8 cellular contexts compared by ENCODE assay signal in the genomic region with DNA sequence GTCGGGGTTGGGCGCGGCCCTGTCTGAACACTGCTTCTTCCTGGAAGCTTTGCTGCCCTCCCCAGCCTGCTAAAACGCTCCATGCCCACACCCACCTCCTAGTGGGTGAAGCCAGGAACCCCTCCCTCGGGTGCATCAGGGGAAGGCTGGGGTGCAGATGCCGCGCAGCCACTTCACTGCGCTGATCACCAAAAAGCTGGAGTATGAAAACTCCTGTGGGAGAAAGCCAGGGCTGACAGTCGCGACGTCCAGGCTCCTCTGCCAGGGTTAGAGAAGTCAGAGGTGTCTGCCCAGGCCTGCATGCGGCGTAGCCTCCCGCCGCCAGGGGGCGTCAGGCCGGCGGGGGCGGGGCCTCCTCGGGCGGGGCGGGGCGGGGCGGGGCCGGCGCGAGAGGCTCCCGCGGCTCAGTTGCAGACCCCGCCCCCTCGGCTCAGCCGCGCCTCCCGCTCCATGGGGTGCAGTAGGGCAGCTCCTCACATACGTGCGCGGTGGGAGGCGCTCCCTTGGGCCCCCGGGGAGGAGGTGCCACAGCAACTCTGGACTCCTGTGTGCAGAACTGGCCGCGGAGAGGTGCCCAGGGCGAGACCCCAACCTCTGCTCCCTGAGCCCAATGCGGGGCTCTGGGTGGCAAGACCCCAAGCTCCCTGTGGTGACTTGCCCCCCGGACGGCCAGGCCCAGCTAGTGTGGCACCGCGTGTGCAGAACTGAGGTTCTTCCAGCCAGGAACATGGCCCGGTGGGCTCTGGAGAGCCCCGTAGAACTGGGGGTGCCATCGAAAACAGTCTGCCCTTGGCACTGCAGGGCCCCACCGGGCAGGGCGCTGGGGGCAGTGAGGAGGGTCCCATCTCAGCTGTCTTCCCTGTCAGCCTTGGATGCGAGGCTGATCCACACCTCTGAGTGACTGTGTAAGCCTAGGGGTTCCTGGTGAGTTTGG. TPM values are rescaled to one million over a fixed set of nuclear protein-coding genes. Genes with fewer than 3 reads are reported as not detected.
DNase-seq lines count a peak whose midpoint lies in the region; ATAC-seq and TF ChIP-seq lines count a peak whose summit lies in the region.

No MANE protein-coding gene starts in this region.

- H3K27ac ChIP-seq in OCI-LY3 (ENCODE audit: low read length) (peak overlapping the region; percentile 93), esophagus (ENCODE audit: low read depth in 2 of 2, low read length in 1 of 2) (peak overlapping the region; percentile 96)

- H3K4me3 ChIP-seq in OCI-LY3 (ENCODE audit: low read length) (peak overlapping the region; percentile 94), esophagus (ENCODE audit: low read depth in 1 of 2, low read length in 2 of 2) (peak overlapping the region; percentile 46 to 87)

- DNase-seq in D341Med (ENCODE audit: low spot score) (peak; percentile 92), HT-29 (ENCODE audit: low spot score) (peak; percentile 88), activated T-cell treated with anti-CD3 and anti-CD28 coated beads for 48 hours (ENCODE audit: low read depth) (peak; percentile 97), naive B cell (peak; percentile 85)
- DNase-seq in stimulated activated naive B cell treated with anti-CD40 and anti-IgM and Interleukin-4, amounts not matched to agents 10 μg/mL and 1 μg/mL and 100 μg/mL, for 72 hours, result peak; percentile 82

- peaks cover 33% of the 10 kb centered on the region for H3K79me2 ChIP-seq in OCI-LY3 (ENCODE audit: low read length)

- TF ChIP-seq CTCF in OCI-LY3 (IDR thresholded peaks at IDR 0.05; ENCODE audit: low read depth, low read length), result peak; percentile 58

- no peaks in the 10 kb centered on the region for H3K9me3 Mint-ChIP-seq in naive B cell
- no peaks in the 10 kb centered on the region for H3K9me3 Mint-ChIP-seq in stimulated activated naive B cell treated with anti-CD40 and anti-IgM and Interleukin-4, amounts not matched to agents 10 μg/mL and 1 μg/mL and 100 μg/mL, for 72 hours

- H3K9me3 ChIP-seq in OCI-LY3 (ENCODE audit: insufficient read depth, low read length) (no peaks in the 10 kb centered on the region), esophagus (ENCODE audit: control insufficient read depth in 2 of 2, insufficient read depth in 1 of 2, low read depth in 1 of 2, low read length in 1 of 2) (no peaks in the 10 kb centered on the region)

- 6 to 9% methylated on average over 32 to 53 of the region's 53 CpGs for WGBS in esophagus, 2 donors

- ATAC-seq in GM19468 (IDR thresholded peaks at IDR 0.05; ENCODE audit: extremely low read depth, unreplicated experiment), result peak; percentile 27
- ATAC-seq in naive B cell (ENCODE audit: low read depth in 2 of 2), result peak; percentile 54 to 64
- ATAC-seq in stimulated activated naive B cell treated with anti-CD40 and anti-IgM and Interleukin-4, amounts not matched to agents 10 μg/mL and 1 μg/mL and 100 μg/mL, for 72 hours (replicated peaks), result peak; percentile 64 to 66

- H3K36me3 ChIP-seq in OCI-LY3 (replicated peaks; ENCODE audit: low read depth, low read length), result peaks cover 6% of the 10 kb centered on the region
- H3K36me3 ChIP-seq in esophagus (ENCODE audit: control insufficient read depth in 2 of 2, insufficient read depth in 2 of 2, low read length in 1 of 2), result peaks cover 0 to 6% of the 10 kb centered on the region in 2 donors

- peak overlapping the region; percentile 82 to 94 (median 91) for H3K4me3 Mint-ChIP-seq in naive B cell
- peak overlapping the region; percentile 95 to 96 for H3K4me3 Mint-ChIP-seq in stimulated activated naive B cell treated with anti-CD40 and anti-IgM and Interleukin-4, amounts not matched to agents 10 μg/mL and 1 μg/mL and 100 μg/mL, for 72 hours

- H3K27ac Mint-ChIP-seq in naive B cell, result peak overlapping the region; percentile 96 to 97 (median 96)
- H3K27ac Mint-ChIP-seq in stimulated activated naive B cell treated with anti-CD40 and anti-IgM and Interleukin-4, amounts not matched to agents 10 μg/mL and 1 μg/mL and 100 μg/mL, for 72 hours, result peak overlapping the region; percentile 97

- H4K20me1 ChIP-seq in OCI-LY3 (ENCODE audit: insufficient read depth, low read length), result peaks cover 9% of the 10 kb centered on the region; the same call in 1 of the 2 replicates

- H3K9ac ChIP-seq in OCI-LY3 (ENCODE audit: low read length), result peak overlapping the region; percentile 97

- no peaks in the 10 kb centered on the region for H3K36me3 Mint-ChIP-seq in naive B cell
- peaks cover 17 to 30% of the 10 kb centered on the region in 2 donors for H3K36me3 Mint-ChIP-seq in stimulated activated naive B cell treated with anti-CD40 and anti-IgM and Interleukin-4, amounts not matched to agents 10 μg/mL and 1 μg/mL and 100 μg/mL, for 72 hours

- no peaks in the 10 kb centered on the region for H3K27me3 ChIP-seq in OCI-LY3 (ENCODE audit: low read depth, low read length)
- no peaks in the 10 kb centered on the region for H3K27me3 ChIP-seq in esophagus (ENCODE audit: control insufficient read depth in 1 of 2, insufficient read depth in 2 of 2, low read length in 2 of 2)

- peaks cover 56 to 79% (median 68%) of the 10 kb centered on the region in 3 donors for H3K4me1 Mint-ChIP-seq in naive B cell
- H3K4me1 Mint-ChIP-seq in stimulated activated naive B cell treated with anti-CD40 and anti-IgM and Interleukin-4, amounts not matched to agents 10 μg/mL and 1 μg/mL and 100 μg/mL, for 72 hours, result peaks cover 49 to 79% of the 10 kb centered on the region in 2 donors

- peaks cover 46% of the 10 kb centered on the region for H3K4me1 ChIP-seq in OCI-LY3 (ENCODE audit: low read length)
- peaks cover 32 to 47% of the 10 kb centered on the region in 2 donors for H3K4me1 ChIP-seq in esophagus (ENCODE audit: control insufficient read depth in 2 of 2, insufficient read depth in 2 of 2, low read length in 1 of 2)

- H2AFZ ChIP-seq in OCI-LY3 (ENCODE audit: low read depth, low read length), result peak overlapping the region; percentile 19; the same call in 1 of the 2 replicates

- H3K4me2 ChIP-seq in OCI-LY3 (ENCODE audit: low read length), result peak overlapping the region; percentile 100

- H3K27me3 Mint-ChIP-seq in naive B cell, result no peaks in the 10 kb centered on the region
- H3K27me3 Mint-ChIP-seq in stimulated activated naive B cell treated with anti-CD40 and anti-IgM and Interleukin-4, amounts not matched to agents 10 μg/mL and 1 μg/mL and 100 μg/mL, for 72 hours, result no peaks in the 10 kb centered on the region

RNA-seq across cellular contexts. Expression of a gene that starts 1.8 kb away (rescaled TPM):
- 57.9 and 74.9 TPM in 2 replicates for total RNA-seq in HT-29 (2014; rRNA removed; shearing (Covaris generic))
- 100 to 1,000 TPM in 1 of 2 donors, 10 to 100 TPM in 1; 65.9 to 160 TPM for polyA plus RNA-seq in esophagus
- polyA plus RNA-seq in naive B cell (ENCODE audit: low read depth in 6 of 6), result 10 to 100 TPM; 15.6 to 44.3 (median 28.3) TPM

RNA-seq across cellular contexts. Expression of a gene that starts 6.3 kb away (rescaled TPM):
- 10.0 and 10.4 TPM in 2 replicates for total RNA-seq in HT-29 (2014; rRNA removed; shearing (Covaris generic))
- 1 to 10 TPM; 3.5 to 3.8 TPM for polyA plus RNA-seq in esophagus
- polyA plus RNA-seq in naive B cell (ENCODE audit: low read depth in 6 of 6), result 10 to 100 TPM; 20.5 to 39.0 (median 24.7) TPM

RNA-seq across cellular contexts. Expression of a gene that starts 8.7 kb away (rescaled TPM):
- total RNA-seq in HT-29 (2014; rRNA removed; shearing (Covaris generic)), result 26.5 and 29.5 TPM in 2 replicates
- polyA plus RNA-seq in esophagus (10 to 100 TPM in 1 of 2 donors, 1 to 10 TPM in 1; 4.8 to 16.2 TPM), naive B cell (ENCODE audit: low read depth in 6 of 6) (10 to 100 TPM in 2 of 6 donors, 1 to 10 TPM in 4; 5.8 to 21.1 (median 8.9) TPM)

RNA-seq across cellular contexts. Expression of a gene that starts 20.1 kb away (rescaled TPM):
- total RNA-seq in HT-29 (2014; rRNA removed; shearing (Covaris generic)), result 88.3 and 90.2 TPM in 2 replicates
- polyA plus RNA-seq in esophagus (10 to 100 TPM; 17.5 to 28.4 TPM), naive B cell (ENCODE audit: low read depth in 6 of 6) (10 to 100 TPM in 1 of 6 donors, 1 to 10 TPM in 5; 1.4 to 19.0 (median 7.5) TPM)

RNA-seq across cellular contexts. Expression of a gene that starts 58.8 kb away (rescaled TPM):
- 176 and 180 TPM in 2 replicates for total RNA-seq in HT-29 (2014; rRNA removed; shearing (Covaris generic))
- polyA plus RNA-seq in esophagus (1 to 10 TPM; 2.1 to 3.1 TPM), naive B cell (ENCODE audit: low read depth in 6 of 6) (1 to 10 TPM in 2 of 6 donors, under 1 TPM in 3, not detected in 1; 0.54 to 2.9 (median 0.82) TPM)

Comparison
In these comparisons a context has a peak if more than half of its experiments do, and no peak if none do; other contexts are left out.
1. Peak in every context shown above with its lines: DNase-seq, ATAC-seq, H3K4me3 ChIP-seq and H3K27ac ChIP-seq.
2. RNA of a gene that starts 6.3 kb away (polyA plus RNA-seq): 20.5 to 39.0 TPM in naive B cell; 3.5 to 3.8 TPM in esophagus; every median in the first group is over 4 times any median in the second.